ENCODE assay signal across 35 cellular contexts in genomic region chr10:84261236-84261635, GRCh38. TPM values are rescaled to one million over a fixed set of nuclear protein-coding genes. Genes with fewer than 3 reads are reported as not detected.
"Had no signal": no experiment of that assay in that cellular context is flagged by ENCODE, and none has a peak within 500 bp of the region (broad histone marks: within the 10 kb centered on the region; RNA-seq: fewer than 3 reads in every experiment).

No MANE protein-coding gene starts in this region.

- H3K4me3 ChIP-seq: ascending aorta, breast epithelium, esophagus squamous epithelium, gastroesophageal sphincter had no signal

- H3K36me3 ChIP-seq: ascending aorta, breast epithelium, esophagus squamous epithelium, gastroesophageal sphincter had no signal

- H3K27ac ChIP-seq: ascending aorta, breast epithelium, epithelial cell of prostate, esophagus squamous epithelium, gastroesophageal sphincter had no signal

- H3K9me3 ChIP-seq: ascending aorta, breast epithelium, esophagus squamous epithelium, gastroesophageal sphincter had no signal

- DNase-seq: activated CD4-positive, alpha-beta T cell treated with anti-CD3 and anti-CD28 coated beads for 36 hours; activated CD4-positive, alpha-beta T cell treated with anti-CD3 and anti-CD28 coated beads, Interleukin-2, amount 10 ng/mL, durations not matched to agents 24 days and 14 days; activated CD4-positive, CD25-positive, alpha-beta regulatory T cell; activated CD4-positive, CD25-positive, alpha-beta regulatory T cell treated with anti-CD3 and anti-CD28 coated beads, Interleukin-2, amount 50 U/mL, for 72 hours; activated CD8-positive, alpha-beta memory T cell treated with anti-CD3 and anti-CD28 coated beads, Interleukin-2, amount 50 U/mL, for 48 hours; activated CD8-positive, alpha-beta T cell treated with anti-CD3 and anti-CD28 coated beads for 36 hours; activated gamma-delta T cell; activated naive CD4-positive, alpha-beta T cell; activated naive CD4-positive, alpha-beta T cell treated with anti-CD3 and anti-CD28 coated beads, Interleukin-2, amount 10 ng/mL, durations not matched to agents 7 days and 5 days; activated naive CD8-positive, alpha-beta T cell treated with anti-CD3 and anti-CD28 coated beads, Interleukin-2, amount 10 ng/mL, durations not matched to agents 7 days and 5 days; activated T-cell treated with anti-CD3 and anti-CD28 coated beads for 4 hours; activated T-cell treated with anti-CD3 and anti-CD28 coated beads, Interleukin-2, amount 50 U/mL, for 24 hours; activated T-cell treated with anti-CD3 and anti-CD28 coated beads, Interleukin-2, amount 50 U/mL, for 72 hours; cortex of kidney; dermis blood vessel endothelial cell; effector CD4-positive, alpha-beta T cell; effector memory CD8-positive, alpha-beta T cell; esophagus squamous epithelium; foreskin melanocyte; T-helper 2 cell had no signal

- H3K27me3 ChIP-seq: breast epithelium had no signal

- H3K4me1 ChIP-seq: ascending aorta, breast epithelium had no signal

- FAIRE-seq: endometrium, endothelial cell of umbilical vein had no signal

RNA-seq across cellular contexts. Expression of gene RGR, which starts 16.4 kb away (rescaled TPM):
- total RNA-seq: activated CD4-positive, alpha-beta T cell treated with anti-CD3 and anti-CD28 coated beads for 36 hours; activated CD4-positive, alpha-beta T cell treated with anti-CD3 and anti-CD28 coated beads, Interleukin-2, amount 10 ng/mL, durations not matched to agents 24 days and 14 days; activated CD8-positive, alpha-beta memory T cell treated with anti-CD3 and anti-CD28 coated beads for 36 hours; activated CD8-positive, alpha-beta T cell treated with anti-CD3 and anti-CD28 coated beads for 36 hours; activated naive CD4-positive, alpha-beta T cell treated with anti-CD3 and anti-CD28 coated beads, Interleukin-2, amount 50 U/mL, for 72 hours; activated naive CD8-positive, alpha-beta T cell treated with anti-CD3 and anti-CD28 coated beads, Interleukin-2, amount 10 ng/mL, durations not matched to agents 7 days and 5 days; activated T-cell treated with anti-CD3 and anti-CD28 coated beads, Interleukin-2, amount 50 U/mL, for 72 hours; ascending aorta; cardiac septum; dermis blood vessel endothelial cell; endothelial cell of umbilical vein; fibroblast of lung; fibroblast of villous mesenchyme; glomerular endothelial cell; T-helper 1 cell treated with Interleukin-12 subunit alpha and Interleukin-12 subunit beta and Interleukin-4 antibody, amounts not matched to agents 30 ng/mL and 1 ng/mL, for 36 hours had no signal
- polyA plus RNA-seq: endothelial cell of umbilical vein, fibroblast of lung had no signal

RNA-seq across cellular contexts. Expression of gene LRIT1, which starts 19.9 kb away (rescaled TPM):
- total RNA-seq: activated CD4-positive, alpha-beta T cell treated with anti-CD3 and anti-CD28 coated beads for 36 hours; activated CD4-positive, alpha-beta T cell treated with anti-CD3 and anti-CD28 coated beads, Interleukin-2, amount 10 ng/mL, durations not matched to agents 24 days and 14 days; activated CD8-positive, alpha-beta memory T cell treated with anti-CD3 and anti-CD28 coated beads for 36 hours; activated CD8-positive, alpha-beta T cell treated with anti-CD3 and anti-CD28 coated beads for 36 hours; activated naive CD4-positive, alpha-beta T cell treated with anti-CD3 and anti-CD28 coated beads, Interleukin-2, amount 50 U/mL, for 72 hours; activated naive CD8-positive, alpha-beta T cell treated with anti-CD3 and anti-CD28 coated beads, Interleukin-2, amount 10 ng/mL, durations not matched to agents 7 days and 5 days; activated T-cell treated with anti-CD3 and anti-CD28 coated beads, Interleukin-2, amount 50 U/mL, for 72 hours; ascending aorta; breast epithelium; cardiac septum; cerebellum; dermis blood vessel endothelial cell; endothelial cell of umbilical vein; fibroblast of lung; fibroblast of villous mesenchyme; glomerular endothelial cell; T-helper 1 cell treated with Interleukin-12 subunit alpha and Interleukin-12 subunit beta and Interleukin-4 antibody, amounts not matched to agents 30 ng/mL and 1 ng/mL, for 36 hours had no signal
- polyA plus RNA-seq: endothelial cell of umbilical vein, esophagus, fibroblast of lung had no signal

RNA-seq across cellular contexts. Expression of gene LRIT2, which starts 35.9 kb away (rescaled TPM):
- total RNA-seq: activated CD4-positive, alpha-beta T cell treated with anti-CD3 and anti-CD28 coated beads for 36 hours; activated CD4-positive, alpha-beta T cell treated with anti-CD3 and anti-CD28 coated beads, Interleukin-2, amount 10 ng/mL, durations not matched to agents 24 days and 14 days; activated CD8-positive, alpha-beta memory T cell treated with anti-CD3 and anti-CD28 coated beads for 36 hours; activated CD8-positive, alpha-beta T cell treated with anti-CD3 and anti-CD28 coated beads for 36 hours; activated naive CD4-positive, alpha-beta T cell treated with anti-CD3 and anti-CD28 coated beads, Interleukin-2, amount 50 U/mL, for 72 hours; activated naive CD8-positive, alpha-beta T cell treated with anti-CD3 and anti-CD28 coated beads, Interleukin-2, amount 10 ng/mL, durations not matched to agents 7 days and 5 days; activated T-cell treated with anti-CD3 and anti-CD28 coated beads, Interleukin-2, amount 50 U/mL, for 72 hours; ascending aorta; breast epithelium; cardiac septum; cerebellum; dermis blood vessel endothelial cell; endothelial cell of umbilical vein; esophagus squamous epithelium; fibroblast of lung; fibroblast of villous mesenchyme; gastroesophageal sphincter; glomerular endothelial cell; T-helper 1 cell treated with Interleukin-12 subunit alpha and Interleukin-12 subunit beta and Interleukin-4 antibody, amounts not matched to agents 30 ng/mL and 1 ng/mL, for 36 hours had no signal
- polyA plus RNA-seq: endothelial cell of umbilical vein, esophagus, fibroblast of lung had no signal
